In genomic region chr3:157100997-157101396, GRCh38 we compare ENCODE assay signal across 13 cellular contexts.
"Had no signal": no experiment of that assay in that cellular context is flagged by ENCODE, and none has a peak within 500 bp of the region (broad histone marks: within the 10 kb centered on the region; RNA-seq: fewer than 3 reads in every experiment).

No MANE protein-coding gene starts in this region.

- H3K9me3 ChIP-seq: left lung, testis, upper lobe of left lung had no signal

- H3K36me3 ChIP-seq: left lung, upper lobe of left lung had no signal

- H3K4me3 ChIP-seq: left lung, testis, upper lobe of left lung had no signal

- H3K27ac ChIP-seq: left lung, testis, upper lobe of left lung had no signal

- H3K27me3 ChIP-seq: left lung, testis, upper lobe of left lung had no signal

- ATAC-seq: left lung, natural killer cell, T-cell had no signal

- DNase-seq: activated CD4-positive, CD25-positive, alpha-beta regulatory T cell treated with anti-CD3 and anti-CD28 coated beads, Interleukin-2, amount 50 U/mL, for 72 hours; activated naive CD4-positive, alpha-beta T cell treated with anti-CD3 and anti-CD28 coated beads for 36 hours; activated T-cell treated with anti-CD3 and anti-CD28 coated beads for 4 hours; caudate nucleus; hippocampal formation; left lung; natural killer cell; small intestine; stimulated activated naive CD8-positive, alpha-beta T cell treated with anti-CD3 and anti-CD28 coated beads, Interleukin-15, amount 100 ng/mL, for 72 hours; T-cell; T1000; testis; upper lobe of left lung had no signal
